ENCODE assay signal across 8 cellular contexts in genomic region chr4:7068279-7068842, GRCh38. TPM values are rescaled to one million over a fixed set of nuclear protein-coding genes. Genes with fewer than 3 reads are reported as not detected.
DNase-seq lines count a peak whose midpoint lies in the region; ATAC-seq, FAIRE-seq and TF ChIP-seq lines count a peak whose summit lies in the region.

No MANE protein-coding gene starts in this region.

- no peak for FAIRE-seq in bronchial epithelial cell (lab: Jason Lieb, UNC)

- H3K27ac ChIP-seq in muscle layer of duodenum (ENCODE audit: low read length), result peak overlapping the region; percentile 83

- H3K36me3 ChIP-seq in BJ (ENCODE audit: control insufficient read depth, insufficient read depth, low read length) (peaks cover 4% of the 10 kb centered on the region), bronchial epithelial cell (ENCODE audit: control insufficient read depth, insufficient read depth, low read length) (peaks cover 16% of the 10 kb centered on the region), muscle layer of duodenum (ENCODE audit: control insufficient read depth in 1 of 2, insufficient read depth in 2 of 2, low read length in 2 of 2) (peaks cover 5 to 7% of the 10 kb centered on the region in 2 donors)

- CTCF ChIA-PET in BJ (lab: Yijun Ruan, JAX), result interaction anchor here (0.7 to 10.8 kb wide), 10 partner anchors 14 to 359 kb away, joined by 3 to 116 read pairs (median 6); partner anchors contain the start of genes MRFAP1L1 and TADA2B

- H3K4me1 ChIP-seq in muscle layer of duodenum (ENCODE audit: control insufficient read depth in 1 of 2, insufficient read depth in 2 of 2, low read length in 2 of 2), result peaks cover 10 to 24% of the 10 kb centered on the region in 2 donors

- H3K9me3 ChIP-seq in muscle layer of duodenum (ENCODE audit: control insufficient read depth in 1 of 2, low read length in 2 of 2), result no peaks in the 10 kb centered on the region

- no peak for DNase-seq in BJ (ENCODE audit: low read depth)
- DNase-seq in Jurkat, Clone E6-1 (ENCODE audit: low read depth, low spot score), result no peak
- no peak for DNase-seq in bronchial epithelial cell (ENCODE audit: low read depth)
- no peak for DNase-seq in SK-N-DZ (ENCODE audit: low spot score)
- DNase-seq in AML-193 (lab: John Stamatoyannopoulos, UW), result no peak
- DNase-seq in activated CD4-positive, CD25-positive, alpha-beta regulatory T cell (lab: John Stamatoyannopoulos, UW), result no peak

- H3K27me3 ChIP-seq in BJ (ENCODE audit: control insufficient read depth, insufficient read depth, low read length), result no peaks in the 10 kb centered on the region
- no peaks in the 10 kb centered on the region for H3K27me3 ChIP-seq in bronchial epithelial cell (ENCODE audit: control insufficient read depth, insufficient read depth, low read length)
- H3K27me3 ChIP-seq in muscle layer of duodenum (ENCODE audit: low read depth, low read length), result no peaks in the 10 kb centered on the region

- TF ChIP-seq CTCF in BJ (IDR thresholded peaks at IDR 0.05; ENCODE audit: insufficient read depth, low read depth, low read length) (no peak), bronchial epithelial cell (IDR thresholded peaks at IDR 0.05; ENCODE audit: insufficient read depth, low read length, severe bottlenecking) (no peak)

- POLR2A ChIA-PET in BJ (lab: Charles Lee), result interaction anchor here (1.2 kb wide), 1 partner anchor 25 kb away, joined by 12 read pairs; the partner anchor contains the start of gene TADA2B

- H3K4me3 ChIP-seq in BJ (ENCODE audit: low read depth, low read length), result peak overlapping the region; percentile 61
- H3K4me3 ChIP-seq in Jurkat, Clone E6-1 (ENCODE audit: low read length), result peak overlapping the region; percentile 66
- peak overlapping the region; percentile 61 for H3K4me3 ChIP-seq in bronchial epithelial cell (ENCODE audit: low read depth, low read length)
- peak overlapping the region; percentile 79 to 92 for H3K4me3 ChIP-seq in muscle layer of duodenum (ENCODE audit: low read depth in 1 of 2, low read length in 2 of 2)

- ATAC-seq in GM19455 (IDR thresholded peaks at IDR 0.05; ENCODE audit: unreplicated experiment), result peak; percentile 29

RNA-seq across cellular contexts. Expression of gene GRPEL1, which starts 0.5 kb away (rescaled TPM):
- 21.1 and 35.2 TPM in 2 replicates for polyA plus RNA-seq in BJ (2011; rRNA removed)
- 10.8 and 12.1 TPM in 2 replicates for polyA minus RNA-seq in BJ (2011; rRNA and poly(A)+ RNA removed)
- 106 TPM for polyA plus RNA-seq in Jurkat, Clone E6-1 (2012; ENCODE audit: insufficient read depth, insufficient read length)
- 67.4 and 91.0 TPM in 2 replicates for total RNA-seq in bronchial epithelial cell
- 32.6 and 35.1 TPM in 2 replicates for polyA plus RNA-seq in SK-N-DZ (2014; cell fraction: cytosol; rRNA removed)
- 14.1 and 16.0 TPM in 2 replicates for polyA plus RNA-seq in SK-N-DZ (2014; cell fraction: nucleus; rRNA removed)

RNA-seq across cellular contexts. Expression of gene TADA2B, which starts 25.2 kb away (rescaled TPM):
- 6.1 and 7.3 TPM in 2 replicates for polyA plus RNA-seq in BJ (2011; rRNA removed)
- polyA minus RNA-seq in BJ (2011; rRNA and poly(A)+ RNA removed), result 5.3 and 7.7 TPM in 2 replicates
- 11.9 TPM for polyA plus RNA-seq in Jurkat, Clone E6-1 (2012; ENCODE audit: insufficient read depth, insufficient read length)
- 12.1 and 14.6 TPM in 2 replicates for total RNA-seq in bronchial epithelial cell
- polyA plus RNA-seq in SK-N-DZ (2014; cell fraction: cytosol; rRNA removed), result 5.2 and 6.2 TPM in 2 replicates
- 2.6 and 3.3 TPM in 2 replicates for polyA plus RNA-seq in SK-N-DZ (2014; cell fraction: nucleus; rRNA removed)
